Comparison of ENCODE assay signal across 25 cellular contexts in genomic region chr5:146945722-146946121, GRCh38.
"Had no signal": no experiment of that assay in that cellular context is flagged by ENCODE, and none has a peak within 500 bp of the region (broad histone marks: within the 10 kb centered on the region; RNA-seq: fewer than 3 reads in every experiment).

No MANE protein-coding gene starts in this region.

- H3K27ac ChIP-seq: PC-9, SK-N-MC had no signal

- ATAC-seq: activated CD4-positive, alpha-beta T cell treated with anti-CD3 and anti-CD28 coated beads for 36 hours; activated CD4-positive, CD25-positive, alpha-beta regulatory T cell treated with anti-CD3 and anti-CD28 coated beads, Interleukin-2, amount 50 U/mL, for 24 hours; activated CD8-positive, alpha-beta T cell treated with anti-CD3 and anti-CD28 coated beads, Interleukin-2, amount 10 ng/mL, durations not matched to agents 7 days and 5 days; WTC11 had no signal

- H2AFZ ChIP-seq: PC-9 had no signal

- H3K4me3 ChIP-seq: PC-9, SK-N-MC had no signal

- FAIRE-seq: astrocyte, bronchial epithelial cell, TTC549 had no signal

- DNase-seq: activated CD4-positive, alpha-beta T cell treated with anti-CD3 and anti-CD28 coated beads for 36 hours; activated CD4-positive, alpha-beta T cell treated with anti-CD3 and anti-CD28 coated beads, Interleukin-2, amount 10 ng/mL, durations not matched to agents 7 days and 5 days; activated CD4-positive, alpha-beta T cell treated with anti-CD3 and anti-CD28 coated beads, Interleukin-2, amount 50 U/mL, for 48 hours; activated CD8-positive, alpha-beta T cell treated with anti-CD3 and anti-CD28 coated beads, Interleukin-2, amount 10 ng/mL, durations not matched to agents 7 days and 5 days; activated gamma-delta T cell; activated naive CD4-positive, alpha-beta T cell treated with Interleukin-2 at 50 U/mL for 16 hours; activated naive CD8-positive, alpha-beta T cell treated with anti-CD3 and anti-CD28 coated beads, Interleukin-2, amount 10 ng/mL, durations not matched to agents 7 days and 5 days; activated T-cell treated with anti-CD3 and anti-CD28 coated beads, Interleukin-2, amount 50 U/mL, for 24 hours; caudate nucleus; NCI-H1092 treated with DMSO at 0.1 percent for 48 hours; NCI-H1417 treated with DMSO at 0.1 percent for 48 hours; NCI-H187 treated with DMSO at 0.1 percent for 48 hours; NCI-H2081; NCI-H2171 treated with DMSO at 0.1 percent for 48 hours; NCI-H2227 treated with DMSO at 0.1 percent for 48 hours; NCI-H510A treated with DMSO at 0.1 percent for 48 hours; NCI-H69; PC-9; Right ventricle myocardium superior had no signal

- H3K4me2 ChIP-seq: PC-9 had no signal
